In genomic region chr20:63886054-63886419, GRCh38 we compare ENCODE assay signal across 1 cellular context.
TF ChIP-seq lines count a peak whose summit lies in the region.

No MANE protein-coding gene starts in this region.

TF ChIP-seq in H1, 55 proteins besides CTCF, POLR2A, EP300 and RAD21:
- no peak for TF ChIP-seq PHF8 (conservative IDR thresholded peaks at IDR 0.05; ENCODE audit: low read depth, low read length)
